In genomic region chr2:74025971-74026612, GRCh38 we compare ENCODE assay signal across 9 cellular contexts. TPM values are rescaled to one million over a fixed set of nuclear protein-coding genes. Genes with fewer than 3 reads are reported as not detected.
DNase-seq lines count a peak whose midpoint lies in the region; ATAC-seq and TF ChIP-seq lines count a peak whose summit lies in the region.
"Had no signal": no experiment of that assay in that cellular context is flagged by ENCODE, and none has a peak within 500 bp of the region (broad histone marks: within the 10 kb centered on the region; RNA-seq: fewer than 3 reads in every experiment).

No MANE protein-coding gene starts in this region.

- H3K36me3 ChIP-seq in psoas muscle (ENCODE audit: insufficient read depth in 1 of 2, low read depth in 1 of 2): no peaks in the 10 kb centered on the region

- H3K4me1 ChIP-seq in psoas muscle: no peaks in the 10 kb centered on the region

- no peak overlapping the region for H3K27ac ChIP-seq in psoas muscle

- no peak for TF ChIP-seq CTCF in glutamatergic neuron (IDR thresholded peaks at IDR 0.05; ENCODE audit: partially characterized antibody, unreplicated experiment)
- TF ChIP-seq CTCF in psoas muscle (IDR thresholded peaks at IDR 0.05): no peak

- H3K4me3 Mint-ChIP-seq in activated naive CD8-positive, alpha-beta T cell treated with anti-CD3 and anti-CD28 coated beads for 36 hours: no peak overlapping the region
- H3K4me3 Mint-ChIP-seq in memory B cell (peak overlapping the region; percentile 11), glutamatergic neuron (ENCODE audit: unreplicated experiment) (no peak overlapping the region)

- ATAC-seq in HG03066 (IDR thresholded peaks at IDR 0.05; ENCODE audit: low read depth, unreplicated experiment) (peak; percentile 50), memory B cell (ENCODE audit: low read depth) (peak; percentile 62), psoas muscle (no peak)

- peaks cover 8% of the 10 kb centered on the region for H3K9me3 Mint-ChIP-seq in activated naive CD8-positive, alpha-beta T cell treated with anti-CD3 and anti-CD28 coated beads for 36 hours
- H3K9me3 Mint-ChIP-seq in memory B cell (no peaks in the 10 kb centered on the region), glutamatergic neuron (ENCODE audit: unreplicated experiment) (peaks cover 17% of the 10 kb centered on the region)

- H3K27me3 ChIP-seq in psoas muscle (ENCODE audit: insufficient read depth in 3 of 3, low read length in 2 of 3): no peaks in the 10 kb centered on the region

- no peaks in the 10 kb centered on the region for H3K9me3 ChIP-seq in psoas muscle

- no peaks in the 10 kb centered on the region for H3K27me3 Mint-ChIP-seq in activated naive CD8-positive, alpha-beta T cell treated with anti-CD3 and anti-CD28 coated beads for 36 hours
- H3K27me3 Mint-ChIP-seq in memory B cell: no peaks in the 10 kb centered on the region
- H3K27me3 Mint-ChIP-seq in glutamatergic neuron (ENCODE audit: unreplicated experiment): peaks cover 15% of the 10 kb centered on the region

- H3K4me1 Mint-ChIP-seq in activated naive CD8-positive, alpha-beta T cell treated with anti-CD3 and anti-CD28 coated beads for 36 hours: peaks cover 74% of the 10 kb centered on the region
- peaks cover 35% of the 10 kb centered on the region for H3K4me1 Mint-ChIP-seq in memory B cell
- peaks cover 41% of the 10 kb centered on the region for H3K4me1 Mint-ChIP-seq in glutamatergic neuron (ENCODE audit: low read depth, unreplicated experiment)

- intact Hi-C loops in psoas muscle (cut with DNase I): no loop called here

- peak; percentile 64 for DNase-seq in ELR (ENCODE audit: low read depth)
- DNase-seq in activated naive CD8-positive, alpha-beta T cell treated with anti-CD3 and anti-CD28 coated beads for 36 hours: no peak
- DNase-seq in memory B cell (ENCODE audit: low spot score in 2 of 2): no peak
- no peak for DNase-seq in NCI-H2029 (lab: John Stamatoyannopoulos, UW)
- DNase-seq in glutamatergic neuron: no peak
- no peak for DNase-seq in cerebellar nuclear complex (lab: John Stamatoyannopoulos, UW)
- DNase-seq in psoas muscle: no peak
- DNase-seq: Karpas-422 had no signal

- WGBS in psoas muscle, 3 donors: 81 to 86% (median 84%) methylated on average over 6 of the region's 6 CpGs

- H3K36me3 Mint-ChIP-seq in activated naive CD8-positive, alpha-beta T cell treated with anti-CD3 and anti-CD28 coated beads for 36 hours: peaks cover 23% of the 10 kb centered on the region
- H3K36me3 Mint-ChIP-seq in memory B cell (no peaks in the 10 kb centered on the region), glutamatergic neuron (ENCODE audit: unreplicated experiment) (no peaks in the 10 kb centered on the region)

- H3K4me3 ChIP-seq in psoas muscle: no peak overlapping the region

- H3K27ac Mint-ChIP-seq in activated naive CD8-positive, alpha-beta T cell treated with anti-CD3 and anti-CD28 coated beads for 36 hours: peak overlapping the region; percentile 38
- peak overlapping the region; percentile 66 for H3K27ac Mint-ChIP-seq in memory B cell
- no peak overlapping the region for H3K27ac Mint-ChIP-seq in glutamatergic neuron (ENCODE audit: unreplicated experiment)

RNA-seq across cellular contexts. Expression of gene TET3, which starts 41.4 kb away (rescaled TPM):
- total RNA-seq in activated naive CD8-positive, alpha-beta T cell treated with anti-CD3 and anti-CD28 coated beads for 36 hours: 10 to 100 TPM; 14.8 TPM
- total RNA-seq in glutamatergic neuron (ENCODE audit: unreplicated experiment): 92.4 TPM
- 1 to 10 TPM; 1.7 to 4.8 (median 3.9) TPM for total RNA-seq in psoas muscle
- polyA plus RNA-seq in psoas muscle: 10 to 100 TPM in 1 of 3 donors, 1 to 10 TPM in 1, under 1 TPM in 1; 0.56 to 11.2 (median 1.0) TPM

Comparison
In these comparisons a context has a peak if more than half of its experiments do, and no peak if none do; other contexts are left out.
1. ATAC-seq: peak in HG03066 (single experiment) and memory B cell (single experiment); none in psoas muscle (0 of 4).